In genomic region chr1:181972256-181972655, GRCh38 we compare ENCODE assay signal across 22 cellular contexts.
"Had no signal": no experiment of that assay in that cellular context is flagged by ENCODE, and none has a peak within 500 bp of the region (broad histone marks: within the 10 kb centered on the region; RNA-seq: fewer than 3 reads in every experiment).

No MANE protein-coding gene starts in this region.

- H3K9ac ChIP-seq: KMS-11, SK-N-SH had no signal

- H3K4me1 ChIP-seq: SJSA1 had no signal

- H3K4me3 ChIP-seq: K562, SJSA1 had no signal

- H3K27me3 ChIP-seq: SJSA1 had no signal

- H3K9me2 ChIP-seq: SK-N-SH had no signal

- DNase-seq: Kasumi-1, NCI-H1092, NCI-H1105 treated with DMSO at 0.1 percent for 48 hours, NCI-H1417 treated with DMSO at 0.1 percent for 48 hours, NCI-H146, NCI-H1694 treated with DMSO at 0.1 percent for 48 hours, NCI-H1930, NCI-H2081, NCI-H2171, NCI-H226, NCI-H446, NCI-H510A, NCI-H524 treated with DMSO at 0.1 percent for 48 hours, NCI-H69, NCI-H774, Right ventricle myocardium superior, RPMI8226, SIG-M5, SK-N-SH had no signal

- H3K4me2 ChIP-seq: KMS-11, SK-N-SH had no signal

- H3K36me3 ChIP-seq: SJSA1 had no signal

- H3K27ac ChIP-seq: KMS-11, SJSA1 had no signal

- H3K9me3 ChIP-seq: SJSA1 had no signal
